Comparison of ENCODE assay signal across 1 cellular context in the genomic region with DNA sequence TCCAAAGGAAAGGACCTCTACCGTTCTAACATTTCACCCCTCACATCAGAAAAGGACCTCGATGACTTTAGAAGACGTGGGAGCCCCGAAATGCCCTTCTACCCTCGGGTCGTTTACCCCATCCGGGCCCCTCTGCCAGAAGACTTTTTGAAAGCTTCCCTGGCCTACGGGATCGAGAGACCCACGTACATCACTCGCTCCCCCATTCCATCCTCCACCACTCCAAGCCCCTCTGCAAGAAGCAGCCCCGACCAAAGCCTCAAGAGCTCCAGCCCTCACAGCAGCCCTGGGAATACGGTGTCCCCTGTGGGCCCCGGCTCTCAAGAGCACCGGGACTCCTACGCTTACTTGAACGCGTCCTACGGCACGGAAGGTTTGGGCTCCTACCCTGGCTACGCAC.
TF ChIP-seq lines count a peak whose summit lies in the region.

No MANE protein-coding gene starts in this region.

TF ChIP-seq in K562, 482 proteins besides CTCF, POLR2A, EP300 and RAD21 (continued from another document):
- TF ChIP-seq PURB (CRISPR knock-in tag; IDR thresholded peaks at IDR 0.05; ENCODE audit: low read depth) (0 out of 2 replicates have a peak, but pooled peaks have one; percentile 38), TCFL5 (CRISPR knock-in tag; conservative IDR thresholded peaks at IDR 0.05) (no peak), PRPF4 (IDR thresholded peaks at IDR 0.05; ENCODE audit: insufficient read depth, low read depth, low read length, poor library complexity, severe bottlenecking) (no peak), MEF2A (IDR thresholded peaks at IDR 0.05; ENCODE audit: control insufficient read depth, low read depth, low read length) (no peak)
